In the genomic region with DNA sequence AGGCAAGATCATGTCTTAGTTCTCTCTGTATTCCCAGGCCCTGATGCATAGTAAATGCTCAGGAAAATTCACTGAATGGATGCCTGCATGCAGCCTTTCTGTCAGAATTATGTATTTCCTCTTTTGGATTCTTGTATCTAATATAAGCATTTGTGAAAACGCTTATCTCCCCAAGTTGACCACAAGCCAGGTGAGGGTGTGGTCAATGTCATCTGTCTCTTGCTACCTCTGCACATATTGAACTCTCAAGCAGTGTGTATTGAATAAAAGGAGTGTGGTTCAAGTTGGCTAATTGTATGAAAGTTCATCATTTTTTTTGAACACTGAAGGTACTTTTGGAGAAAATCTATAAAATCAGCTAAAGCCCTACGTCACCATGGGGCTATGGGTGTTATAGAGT, we compare ENCODE assay signal across 8 cellular contexts.
"Had no signal": no experiment of that assay in that cellular context is flagged by ENCODE, and none has a peak within 500 bp of the region (broad histone marks: within the 10 kb centered on the region; RNA-seq: fewer than 3 reads in every experiment).

No MANE protein-coding gene starts in this region.

- H3K27ac Mint-ChIP-seq: IgD-negative memory B cell had no signal

- H3K36me3 Mint-ChIP-seq: IgD-negative memory B cell had no signal

- H3K4me1 Mint-ChIP-seq: IgD-negative memory B cell had no signal

- DNase-seq: IMR-90, KBM-7, KG1 had no signal

- H3K4me3 Mint-ChIP-seq: IgD-negative memory B cell had no signal

- H3K4me3 ChIP-seq: K562 had no signal

- ATAC-seq: HepG2, K562 had no signal

- FAIRE-seq: HepG2, HTR-8/SVneo, K562 had no signal

- H3K27ac ChIP-seq: HL-60 had no signal

- H3K27me3 Mint-ChIP-seq: IgD-negative memory B cell had no signal
